In the genomic region with DNA sequence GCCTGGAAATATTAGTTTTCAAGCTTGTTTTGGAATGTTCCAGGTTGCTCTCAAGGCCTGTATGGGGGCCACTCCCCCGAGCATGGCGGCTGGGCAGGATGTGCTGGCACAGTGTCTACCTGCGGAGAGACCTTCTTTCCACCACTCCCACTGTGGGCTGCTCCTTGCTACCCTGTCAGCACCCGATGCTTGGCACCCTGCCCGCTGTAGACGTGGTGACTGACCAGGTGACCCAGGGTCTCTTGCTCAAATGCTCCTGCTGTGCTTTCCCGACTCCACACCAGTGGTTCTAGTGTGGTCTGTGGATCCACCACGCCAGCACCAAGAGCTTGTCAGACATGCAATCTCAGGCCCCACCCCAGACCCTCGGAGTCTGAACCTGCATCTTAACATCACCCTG, we compare ENCODE assay signal across 26 cellular contexts.
"Had no signal": no experiment of that assay in that cellular context is flagged by ENCODE, and none has a peak within 500 bp of the region (broad histone marks: within the 10 kb centered on the region; RNA-seq: fewer than 3 reads in every experiment).

No MANE protein-coding gene starts in this region.

- H3K4me3 ChIP-seq: stomach, suprapubic skin, testis, thoracic aorta, thyroid gland, tibial artery, tibial nerve, transverse colon, upper lobe of left lung, upper lobe of right lung, uterus, vagina had no signal

- H3K27me3 ChIP-seq: suprapubic skin, testis, thyroid gland, tibial nerve, transverse colon, upper lobe of left lung, upper lobe of right lung, uterus, vagina had no signal

- H3K9me3 ChIP-seq: stomach, suprapubic skin, testis, thoracic aorta, thyroid gland, tibial artery, tibial nerve, transverse colon, upper lobe of left lung, upper lobe of right lung, uterus, vagina had no signal

- ATAC-seq: stimulated activated effector memory CD8-positive, alpha-beta T cell treated with anti-CD3 and anti-CD28 coated beads, Interleukin-12 subunit alpha, Interleukin-12 subunit beta, amount 100 ng/mL, for 72 hours; stimulated activated memory B cell treated with anti-CD40 and anti-IgM and Interleukin-4, amounts not matched to agents 10 μg/mL and 1 μg/mL and 100 μg/mL, for 72 hours; stimulated activated naive B cell treated with anti-CD40 and anti-IgM and Interleukin-4, amounts not matched to agents 10 μg/mL and 1 μg/mL and 100 μg/mL, for 72 hours; stimulated activated naive CD8-positive, alpha-beta T cell treated with anti-CD3 and anti-CD28 coated beads, Interleukin-15, amount 100 ng/mL, for 72 hours; stimulated activated naive CD8-positive, alpha-beta T cell treated with anti-CD3 and anti-CD28 coated beads, Interleukin-15, Interleukin-2, amounts not matched to agents 100 U/mL and 50 U/mL, for 24 hours; upper lobe of right lung had no signal

- H3K4me1 ChIP-seq: stomach, testis, thyroid gland, tibial artery, tibial nerve, transverse colon, upper lobe of right lung, uterus had no signal

- H3K36me3 ChIP-seq: stomach, suprapubic skin, thoracic aorta, thyroid gland, tibial artery, tibial nerve, transverse colon, upper lobe of left lung, upper lobe of right lung, uterus, vagina had no signal

- H3K27ac ChIP-seq: stomach, suprapubic skin, testis, thoracic aorta, thyroid gland, tibial artery, tibial nerve, transverse colon, upper lobe of left lung, upper lobe of right lung, uterus, vagina had no signal

- DNase-seq: stimulated activated CD4-positive, alpha-beta T cell treated with anti-CD3 and anti-CD28 coated beads, Interleukin-2, amount 100 ng/mL, for 48 hours; stimulated activated CD4-positive, alpha-beta T cell treated with anti-CD3 and anti-CD28 coated beads, Interleukin-4, amount 100 ng/mL, for 1 hour; stimulated activated CD4-positive, alpha-beta T cell treated with anti-CD3 and anti-CD28 coated beads, Interleukin-4, amount 100 ng/mL, for 24 hours; stimulated activated CD4-positive, alpha-beta T cell treated with anti-CD3 and anti-CD28 coated beads, Interleukin-4, amount 100 ng/mL, for 4 hours; stimulated activated CD8-positive, alpha-beta memory T cell treated with anti-CD3 and anti-CD28 coated beads, Interleukin-4, amount 100 ng/mL, for 48 hours; stimulated activated naive B cell treated with anti-CD40 and anti-IgM and Interleukin-4, amounts not matched to agents 10 μg/mL and 1 μg/mL and 100 μg/mL, for 72 hours; stimulated activated naive CD4-positive, alpha-beta T cell; stimulated activated naive CD4-positive, alpha-beta T cell treated with Interleukin-2 at 50 U/mL for 16 hours; stimulated activated naive CD8-positive, alpha-beta T cell treated with anti-CD3 and anti-CD28 coated beads, Interleukin-15, amount 100 ng/mL, for 72 hours; stimulated activated naive CD8-positive, alpha-beta T cell treated with anti-CD3 and anti-CD28 coated beads, Interleukin-15, Interleukin-2, amounts not matched to agents 100 U/mL and 50 U/mL, for 24 hours; stomach; substantia nigra; testis; thyroid gland; tibial artery; transverse colon; trophoblast cell; upper lobe of right lung; uterus had no signal
